In the genomic region with DNA sequence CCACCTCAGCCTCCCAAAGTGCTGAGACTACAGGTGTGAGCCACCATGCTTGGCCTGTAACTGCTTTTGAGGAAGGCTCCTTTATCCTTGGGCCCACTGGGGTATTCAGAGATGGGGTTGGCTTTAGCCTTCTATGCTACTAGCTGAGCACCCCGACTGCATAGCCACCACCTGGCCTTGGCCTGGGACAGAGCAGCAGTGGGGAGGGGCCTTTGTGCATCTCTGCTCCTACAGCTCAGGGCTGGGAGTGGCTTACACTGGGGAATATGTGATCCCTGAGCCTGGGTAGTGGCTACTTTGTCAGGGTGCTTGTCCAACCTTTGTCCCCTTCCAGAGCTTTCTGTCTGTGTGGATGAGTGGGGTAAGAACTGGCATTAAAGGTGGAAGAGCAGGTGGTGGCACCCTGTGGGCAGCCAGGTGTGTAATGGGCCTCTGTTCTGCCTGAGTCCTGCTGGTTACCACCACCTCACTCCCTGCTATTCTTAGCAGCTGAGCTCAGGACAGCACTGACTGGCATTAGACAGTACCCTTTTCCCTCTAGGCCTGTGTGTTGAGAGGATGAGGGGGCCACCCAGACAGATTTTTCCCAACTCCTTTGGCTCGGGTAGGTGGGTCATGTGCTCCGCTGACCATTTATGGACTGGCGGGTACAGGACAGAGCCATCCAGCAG, we compare ENCODE assay signal across 6 cellular contexts. TPM values are rescaled to one million over a fixed set of nuclear protein-coding genes. Genes with fewer than 3 reads are reported as not detected.
"Had no signal": no experiment of that assay in that cellular context is flagged by ENCODE, and none has a peak within 500 bp of the region (broad histone marks: within the 10 kb centered on the region; RNA-seq: fewer than 3 reads in every experiment).

No MANE protein-coding gene starts in this region.

RNA-seq across cellular contexts. Expression of a gene that starts 24.0 kb away (rescaled TPM):
- total RNA-seq: foreskin keratinocyte, liver, pulmonary artery endothelial cell, sciatic nerve, urinary bladder had no signal
- polyA plus RNA-seq: fibroblast of lung had no signal
